12 cellular contexts compared by ENCODE assay signal in genomic region chr16:726188-726437, GRCh38. TPM values are rescaled to one million over a fixed set of nuclear protein-coding genes. Genes with fewer than 3 reads are reported as not detected.
DNase-seq lines count a peak whose midpoint lies in the region; ATAC-seq, FAIRE-seq and TF ChIP-seq lines count a peak whose summit lies in the region.
"Had no signal": no experiment of that assay in that cellular context is flagged by ENCODE, and none has a peak within 500 bp of the region (broad histone marks: within the 10 kb centered on the region; RNA-seq: fewer than 3 reads in every experiment).

No MANE protein-coding gene starts in this region.

- H3K4me3 ChIP-seq in astrocyte (ENCODE audit: insufficient read depth, low read depth, low read length) (no peak overlapping the region), mesendoderm (ENCODE audit: low read length) (no peak overlapping the region)
- no peak overlapping the region for H3K4me3 ChIP-seq in naive thymus-derived CD4-positive, alpha-beta T cell (ENCODE audit: low read length)
- H3K4me3 ChIP-seq: lung had no signal

- intact Hi-C loops in CD14-positive monocyte (cut with micrococcal nuclease): no loop called here
- intact Hi-C loops in naive thymus-derived CD4-positive, alpha-beta T cell (cut with micrococcal nuclease): loop anchor here (2.0 to 5.0 kb wide), 2 partner anchors 15 to 589 kb away; partner anchors contain the start of genes CIAO3 (in 1 of the 2) and NPRL3 (in 1 of the 2)

- H3K18ac ChIP-seq in mesendoderm (ENCODE audit: low read length): no peak overlapping the region

- H3K4me1 Mint-ChIP-seq in CD14-positive monocyte: peaks cover 9% of the 10 kb centered on the region
- H3K4me1 Mint-ChIP-seq in astrocyte (ENCODE audit: low read depth, unreplicated experiment): no peaks in the 10 kb centered on the region
- peaks cover 0 to 10% (median 4%) of the 10 kb centered on the region in 7 donors for H3K4me1 Mint-ChIP-seq in naive thymus-derived CD4-positive, alpha-beta T cell

- H3K4ac ChIP-seq in mesendoderm (ENCODE audit: low read depth, low read length): no peak overlapping the region

- H3K27me3 Mint-ChIP-seq in CD14-positive monocyte (ENCODE audit: low read depth in 3 of 3) (peaks cover 11 to 46% (median 20%) of the 10 kb centered on the region in 3 donors), astrocyte (ENCODE audit: low read depth, unreplicated experiment) (no peaks in the 10 kb centered on the region)
- H3K27me3 Mint-ChIP-seq in naive thymus-derived CD4-positive, alpha-beta T cell: peaks cover 0 to 6% (median 0%) of the 10 kb centered on the region in 5 donors
- H3K27me3 Mint-ChIP-seq: activated naive CD8-positive, alpha-beta T cell treated with anti-CD3 and anti-CD28 coated beads, Interleukin-2, amount 50 U/mL, for 24 hours had no signal

- H3K23ac ChIP-seq in mesendoderm (ENCODE audit: low read length): no peak overlapping the region

- POLR2A ChIA-PET in naive thymus-derived CD4-positive, alpha-beta T cell (lab: Charles Lee): interaction anchor here (1.0 to 1.4 kb wide), 3 partner anchors 8 to 31 kb away, joined by 3 to 5 read pairs (median 3); partner anchors contain the start of gene CIAO3

- H3K36me3 Mint-ChIP-seq in CD14-positive monocyte (peaks cover 5 to 7% of the 10 kb centered on the region in 2 donors), astrocyte (ENCODE audit: low read depth, unreplicated experiment) (no peaks in the 10 kb centered on the region)
- no peaks in the 10 kb centered on the region for H3K36me3 Mint-ChIP-seq in naive thymus-derived CD4-positive, alpha-beta T cell

- FAIRE-seq in astrocyte (lab: Jason Lieb, UNC): no peak

- TF ChIP-seq CTCF in CD14-positive monocyte (IDR thresholded peaks at IDR 0.05): no peak
- TF ChIP-seq CTCF in astrocyte (IDR thresholded peaks at IDR 0.05; ENCODE audit: insufficient read depth, low read depth, low read length): no peak

- CTCF ChIA-PET in naive thymus-derived CD4-positive, alpha-beta T cell (lab: Charles Lee): interaction anchor here (0.8 to 1.8 kb wide), 4 partner anchors 9 to 336 kb away, joined by 3 to 5 read pairs (median 4); partner anchors contain the start of gene CIAO3

- no peak overlapping the region for H3K9ac ChIP-seq in astrocyte (ENCODE audit: low read length)
- no peak overlapping the region for H3K9ac ChIP-seq in mesendoderm (ENCODE audit: low read length)

- H3K56ac ChIP-seq in mesendoderm (ENCODE audit: low read length): no peak overlapping the region

- no peaks in the 10 kb centered on the region for H3K79me1 ChIP-seq in mesendoderm (ENCODE audit: low read length)

- no peak overlapping the region for H2AK5ac ChIP-seq in mesendoderm (ENCODE audit: low read length)

- H4K20me1 ChIP-seq in astrocyte (ENCODE audit: insufficient read depth, low read length): peaks cover 13% of the 10 kb centered on the region

- no peaks in the 10 kb centered on the region for H3K9me3 Mint-ChIP-seq in CD14-positive monocyte
- no peaks in the 10 kb centered on the region for H3K9me3 Mint-ChIP-seq in astrocyte (ENCODE audit: unreplicated experiment)
- no peaks in the 10 kb centered on the region for H3K9me3 Mint-ChIP-seq in naive thymus-derived CD4-positive, alpha-beta T cell
- H3K9me3 Mint-ChIP-seq: activated naive CD8-positive, alpha-beta T cell treated with anti-CD3 and anti-CD28 coated beads, Interleukin-2, amount 50 U/mL, for 24 hours had no signal

- WGBS in mesendoderm (ENCODE audit: extremely low coverage, insufficient coverage, low lambda C conversion rate): no CpG with 5 or more reads among the region's 9 CpGs

- H3K9me3 ChIP-seq in astrocyte (ENCODE audit: insufficient read depth, low read depth, low read length): no peaks in the 10 kb centered on the region
- H3K9me3 ChIP-seq in naive thymus-derived CD4-positive, alpha-beta T cell (ENCODE audit: control insufficient read depth in 2 of 3, low read length in 3 of 3): no peaks in the 10 kb centered on the region
- H3K9me3 ChIP-seq: gastroesophageal sphincter, transverse colon had no signal

- H3K27ac Mint-ChIP-seq in CD14-positive monocyte (no peak overlapping the region), astrocyte (ENCODE audit: unreplicated experiment) (no peak overlapping the region)
- H3K27ac Mint-ChIP-seq in naive thymus-derived CD4-positive, alpha-beta T cell: no peak overlapping the region

- no peak overlapping the region for H2BK5ac ChIP-seq in mesendoderm (ENCODE audit: low read length)

- H3K4me3 Mint-ChIP-seq in CD14-positive monocyte (peak overlapping the region; percentile 79 to 82), astrocyte (ENCODE audit: unreplicated experiment) (no peak overlapping the region)
- peak overlapping the region in 6 of 10 donors; percentile 11 to 87 (median 69) for H3K4me3 Mint-ChIP-seq in naive thymus-derived CD4-positive, alpha-beta T cell

- ATAC-seq in naive thymus-derived CD4-positive, alpha-beta T cell: no peak
- ATAC-seq in HG02798 (IDR thresholded peaks at IDR 0.05; ENCODE audit: poor library complexity, unreplicated experiment): no peak

- H3K36me3 ChIP-seq in astrocyte (ENCODE audit: insufficient read depth, low read length): no peaks in the 10 kb centered on the region
- H3K36me3 ChIP-seq in naive thymus-derived CD4-positive, alpha-beta T cell (ENCODE audit: control insufficient read depth in 2 of 3, insufficient read depth in 3 of 3, low read length in 3 of 3): no peaks in the 10 kb centered on the region
- H3K36me3 ChIP-seq in mesendoderm (ENCODE audit: control insufficient read depth, insufficient read depth, low read length): no peaks in the 10 kb centered on the region
- H3K36me3 ChIP-seq: transverse colon had no signal

- H3K4me1 ChIP-seq in astrocyte (ENCODE audit: insufficient read depth, low read length) (peaks cover 21% of the 10 kb centered on the region), mesendoderm (ENCODE audit: control insufficient read depth, low read depth, low read length) (no peaks in the 10 kb centered on the region)
- peaks cover 9 to 15% of the 10 kb centered on the region in 2 donors for H3K4me1 ChIP-seq in naive thymus-derived CD4-positive, alpha-beta T cell (ENCODE audit: control insufficient read depth in 2 of 2, insufficient read depth in 2 of 2, low read length in 2 of 2)

- H4K8ac ChIP-seq in mesendoderm (ENCODE audit: low read depth, low read length): no peak overlapping the region

- DNase-seq in CD14-positive monocyte (ENCODE audit: low spot score): no peak
- peak; percentile 21 for DNase-seq in HCEC 1CT
- no peak for DNase-seq in astrocyte (ENCODE audit: low read depth)
- no peak for DNase-seq in naive thymus-derived CD4-positive, alpha-beta T cell
- DNase-seq in mesendoderm: no peak
- DNase-seq in NCI-H748 treated with DMSO at 0.1 percent for 48 hours (lab: John Stamatoyannopoulos, UW): no peak
- no peak for DNase-seq in glomerular visceral epithelial cell (ENCODE audit: extremely low spot score)

- H2BK15ac ChIP-seq in mesendoderm (replicated peaks; ENCODE audit: low read depth): no peak overlapping the region

- no peak overlapping the region for H2BK120ac ChIP-seq in mesendoderm (ENCODE audit: low read depth, low read length)

- no peaks in the 10 kb centered on the region for H3K79me2 ChIP-seq in astrocyte (ENCODE audit: insufficient read depth, low read length)
- H3K79me2 ChIP-seq in mesendoderm (ENCODE audit: control insufficient read depth, insufficient read depth, low read length): no peaks in the 10 kb centered on the region

- no peak overlapping the region for H4K5ac ChIP-seq in mesendoderm (ENCODE audit: low read length)

- no peaks in the 10 kb centered on the region for H3K27me3 ChIP-seq in astrocyte (ENCODE audit: insufficient read depth, low read length)
- H3K27me3 ChIP-seq in naive thymus-derived CD4-positive, alpha-beta T cell (ENCODE audit: control insufficient read depth in 2 of 2, insufficient read depth in 2 of 2, low read length in 2 of 2): no peaks in the 10 kb centered on the region
- H3K27me3 ChIP-seq in mesendoderm (ENCODE audit: insufficient read depth, low read length, poor library complexity): no peaks in the 10 kb centered on the region

- peak overlapping the region; percentile 71 for H3K4me2 ChIP-seq in astrocyte (ENCODE audit: low read length)
- H3K4me2 ChIP-seq in mesendoderm (ENCODE audit: low read length): no peak overlapping the region

- no peak overlapping the region for H3K27ac ChIP-seq in astrocyte (ENCODE audit: low read depth, low read length)
- H3K27ac ChIP-seq in naive thymus-derived CD4-positive, alpha-beta T cell (ENCODE audit: low read depth, low read length): no peak overlapping the region
- no peak overlapping the region for H3K27ac ChIP-seq in mesendoderm (ENCODE audit: low read depth, low read length)
- H3K27ac ChIP-seq: gastroesophageal sphincter, transverse colon had no signal

- no peak overlapping the region for H2AFZ ChIP-seq in astrocyte (ENCODE audit: low read depth, low read length)

RNA-seq across cellular contexts. Expression of gene CCDC78, which starts 0.1 kb away (rescaled TPM):
- not detected for polyA plus RNA-seq in CD14-positive monocyte
- total RNA-seq in astrocyte: 2.1 and 4.7 TPM in 2 replicates
- total RNA-seq in naive thymus-derived CD4-positive, alpha-beta T cell: 1 to 10 TPM; 2.6 to 4.4 (median 3.0) TPM
- polyA plus RNA-seq in naive thymus-derived CD4-positive, alpha-beta T cell: not detected
- polyA plus RNA-seq in mesendoderm (2013, experiment 1 of 2): 1.2 TPM
- polyA plus RNA-seq in mesendoderm (2013, experiment 2 of 2): 1.1 TPM

RNA-seq across cellular contexts. Expression of gene HAGHL, which starts 0.8 kb away (rescaled TPM):
- 1 to 10 TPM in 1 of 2 donors, under 1 TPM in 1; 0.60 to 1.5 TPM for polyA plus RNA-seq in CD14-positive monocyte
- 15.5 and 17.6 TPM in 2 replicates for total RNA-seq in astrocyte
- total RNA-seq in naive thymus-derived CD4-positive, alpha-beta T cell: 10 to 100 TPM in 3 of 5 experiments, 1 to 10 TPM in 2; 5.5 to 14.6 (median 10.7) TPM
- polyA plus RNA-seq in naive thymus-derived CD4-positive, alpha-beta T cell: 1 to 10 TPM in 1 of 2 donors, under 1 TPM in 1; 0.72 to 1.1 TPM
- 1.8 TPM for polyA plus RNA-seq in mesendoderm (2013, experiment 1 of 2)
- polyA plus RNA-seq in mesendoderm (2013, experiment 2 of 2): 1.6 TPM

RNA-seq across cellular contexts. Expression of gene ANTKMT, which starts 5.2 kb away (rescaled TPM):
- polyA plus RNA-seq in CD14-positive monocyte: 10 to 100 TPM; 34.4 to 56.3 TPM
- 22.6 and 26.6 TPM in 2 replicates for total RNA-seq in astrocyte
- 10 to 100 TPM; 11.9 to 20.7 (median 13.6) TPM for total RNA-seq in naive thymus-derived CD4-positive, alpha-beta T cell
- 10 to 100 TPM; 14.7 to 26.8 TPM for polyA plus RNA-seq in naive thymus-derived CD4-positive, alpha-beta T cell
- 12.5 TPM for polyA plus RNA-seq in mesendoderm (2013, experiment 1 of 2)
- 13.3 TPM for polyA plus RNA-seq in mesendoderm (2013, experiment 2 of 2)

RNA-seq across cellular contexts. Expression of gene METRN, which starts 11.2 kb away (rescaled TPM):
- polyA plus RNA-seq in CD14-positive monocyte: 1 to 10 TPM in 1 of 2 donors, under 1 TPM in 1; 0.97 to 5.4 TPM
- 30.1 and 31.5 TPM in 2 replicates for total RNA-seq in astrocyte
- total RNA-seq in naive thymus-derived CD4-positive, alpha-beta T cell: 1 to 10 TPM; 4.8 to 5.1 (median 5.0) TPM
- polyA plus RNA-seq in naive thymus-derived CD4-positive, alpha-beta T cell: 1 to 10 TPM; 3.7 to 4.5 TPM
- 2.4 TPM for polyA plus RNA-seq in mesendoderm (2013, experiment 1 of 2)
- 2.0 TPM for polyA plus RNA-seq in mesendoderm (2013, experiment 2 of 2)

RNA-seq across cellular contexts. Expression of gene CIAO3, which starts 14.7 kb away (rescaled TPM):
- polyA plus RNA-seq in CD14-positive monocyte: 10 to 100 TPM in 1 of 2 donors, 1 to 10 TPM in 1; 8.6 to 11.8 TPM
- total RNA-seq in astrocyte: 18.5 and 19.6 TPM in 2 replicates
- 10 to 100 TPM; 39.0 to 55.5 (median 46.1) TPM for total RNA-seq in naive thymus-derived CD4-positive, alpha-beta T cell
- polyA plus RNA-seq in naive thymus-derived CD4-positive, alpha-beta T cell: 10 to 100 TPM; 13.9 to 34.9 TPM
- 10.0 TPM for polyA plus RNA-seq in mesendoderm (2013, experiment 1 of 2)
- 9.5 TPM for polyA plus RNA-seq in mesendoderm (2013, experiment 2 of 2)

Comparison
In these comparisons a context has a peak if more than half of its experiments do, and no peak if none do; other contexts are left out.
1. intact Hi-C loops: an anchor here in naive thymus-derived CD4-positive, alpha-beta T cell (2.0 to 5.0 kb wide); none called in CD14-positive monocyte.